Comparison of ENCODE assay signal across 8 cellular contexts in genomic region chr12:31589896-31590729, GRCh38. TPM values are rescaled to one million over a fixed set of nuclear protein-coding genes. Genes with fewer than 3 reads are reported as not detected.
DNase-seq lines count a peak whose midpoint lies in the region; ATAC-seq and TF ChIP-seq lines count a peak whose summit lies in the region.

No MANE protein-coding gene starts in this region.

- H3K4me3 Mint-ChIP-seq in activated T-cell treated with anti-CD3 and anti-CD28 coated beads, Interleukin-2, amount 50 U/mL, for 24 hours = peak overlapping the region; percentile 75
- H3K4me3 Mint-ChIP-seq in natural killer cell = peak overlapping the region; percentile 90

- no peak for TF ChIP-seq EP300 in transverse colon (IDR thresholded peaks at IDR 0.05; ENCODE audit: low read depth)

- no peak overlapping the region for H3K27ac Mint-ChIP-seq in activated T-cell treated with anti-CD3 and anti-CD28 coated beads, Interleukin-2, amount 50 U/mL, for 24 hours
- H3K27ac Mint-ChIP-seq in natural killer cell = peak overlapping the region; percentile 16 to 54

- DNase-seq in BJ (ENCODE audit: low read depth) (no peak), NCI-H2171 treated with DMSO at 0.1 percent for 48 hours (lab: John Stamatoyannopoulos, UW) (peak; percentile 61), foreskin fibroblast (peak; percentile 52 to 81), natural killer cell (peak; percentile 41), transverse colon (peak; percentile 79)
- DNase-seq in activated T-cell treated with anti-CD3 and anti-CD28 coated beads, Interleukin-2, amount 50 U/mL, for 24 hours = peak; percentile 57

- H3K27me3 Mint-ChIP-seq in activated T-cell treated with anti-CD3 and anti-CD28 coated beads, Interleukin-2, amount 50 U/mL, for 24 hours = peaks cover 66% of the 10 kb centered on the region
- peaks cover 9 to 33% of the 10 kb centered on the region in 2 donors for H3K27me3 Mint-ChIP-seq in natural killer cell (ENCODE audit: low read depth in 2 of 2)

- no peaks in the 10 kb centered on the region for H3K36me3 ChIP-seq in BJ (ENCODE audit: control insufficient read depth, insufficient read depth, low read length)
- H3K36me3 ChIP-seq in transverse colon = no peaks in the 10 kb centered on the region

- H3K27me3 ChIP-seq in BJ (ENCODE audit: control insufficient read depth, insufficient read depth, low read length) (no peaks in the 10 kb centered on the region), transverse colon (no peaks in the 10 kb centered on the region)

- no peaks in the 10 kb centered on the region for H3K9me3 ChIP-seq in transverse colon

- TF ChIP-seq CTCF in BJ (IDR thresholded peaks at IDR 0.05; ENCODE audit: insufficient read depth, low read depth, low read length) (0 out of 2 replicates have a peak, but pooled peaks have one; percentile 8), foreskin fibroblast (IDR thresholded peaks at IDR 0.05; ENCODE audit: low read depth, low read length) (no peak), natural killer cell (IDR thresholded peaks at IDR 0.05) (no peak), transverse colon (IDR thresholded peaks at IDR 0.05) (no peak)

- peak; percentile 16 for ATAC-seq in GM18519 (IDR thresholded peaks at IDR 0.05; ENCODE audit: low FRiP score, unreplicated experiment)
- peak; percentile 32 for ATAC-seq in HG02973 (IDR thresholded peaks at IDR 0.05; ENCODE audit: unreplicated experiment)
- peak; percentile 36 to 44 (median 44) for ATAC-seq in natural killer cell

- peaks cover 10% of the 10 kb centered on the region for H3K4me1 Mint-ChIP-seq in activated T-cell treated with anti-CD3 and anti-CD28 coated beads, Interleukin-2, amount 50 U/mL, for 24 hours (ENCODE audit: low read depth)
- H3K4me1 Mint-ChIP-seq in natural killer cell = peaks cover 14 to 20% of the 10 kb centered on the region in 2 donors

- in situ Hi-C loops in transverse colon (cut with MboI; ENCODE audit: low pct_ligation_motif_present in 1 of 4, low pct_unique_long_range_greater_than_20kb in 1 of 4, low sequenced_read_pairs in 3 of 4) = no loop called here

- peaks cover 0 to 20% (median 7%) of the 10 kb centered on the region in 4 donors for H3K4me1 ChIP-seq in transverse colon

- H3K9me3 Mint-ChIP-seq in activated T-cell treated with anti-CD3 and anti-CD28 coated beads, Interleukin-2, amount 50 U/mL, for 24 hours = no peaks in the 10 kb centered on the region
- H3K9me3 Mint-ChIP-seq in natural killer cell = no peaks in the 10 kb centered on the region

- intact Hi-C loops in natural killer cell (cut with micrococcal nuclease) (no loop called here), transverse colon (cut with DNase I; ENCODE audit: low total_unique reads) (no loop called here)

- CTCF ChIA-PET in BJ (lab: Yijun Ruan, JAX) = interaction anchor here (1.0 to 1.2 kb wide), 3 partner anchors 13 to 72 kb away, joined by 3 read pairs; no protein-coding TSS in a partner anchor

- POLR2A ChIA-PET in BJ (lab: Charles Lee) = no interaction called here

- peak; percentile 59 for TF ChIP-seq POLR2A in transverse colon (IDR thresholded peaks at IDR 0.05)

- H3K36me3 Mint-ChIP-seq in activated T-cell treated with anti-CD3 and anti-CD28 coated beads, Interleukin-2, amount 50 U/mL, for 24 hours (ENCODE audit: low read depth) = no peaks in the 10 kb centered on the region
- H3K36me3 Mint-ChIP-seq in natural killer cell = no peaks in the 10 kb centered on the region

- H3K27ac ChIP-seq in transverse colon = peak overlapping the region; percentile 96 to 97 (median 97)

- WGBS in transverse colon (ENCODE audit: low coverage in 1 of 2), 2 donors = 0 to 1% methylated on average over 2 to 28 of the region's 98 CpGs

- H3K4me3 ChIP-seq in BJ (ENCODE audit: low read depth, low read length) = peak overlapping the region; percentile 71
- H3K4me3 ChIP-seq in foreskin fibroblast (ENCODE audit: low read depth in 1 of 2, low read length in 2 of 2) = peak overlapping the region; percentile 78 to 89
- peak overlapping the region; percentile 62 to 96 (median 93) for H3K4me3 ChIP-seq in transverse colon

RNA-seq across cellular contexts. Expression of gene DENND5B, which starts 0.8 kb away (rescaled TPM):
- 5.4 and 7.9 TPM in 2 replicates for polyA plus RNA-seq in BJ (2011; rRNA removed)
- 8.4 and 8.5 TPM in 2 replicates for polyA minus RNA-seq in BJ (2011; rRNA and poly(A)+ RNA removed)
- total RNA-seq in natural killer cell (1 to 10 TPM in 1 of 3 donors, under 1 TPM in 2; 0.52 to 2.4 (median 0.70) TPM), transverse colon (10 to 100 TPM in 3 of 4 donors, 1 to 10 TPM in 1; 4.4 to 25.1 (median 16.3) TPM)
